Comparison of ENCODE assay signal across 31 cellular contexts in genomic region chr12:115433014-115433634, GRCh38.
DNase-seq lines count a peak whose midpoint lies in the region; ATAC-seq, FAIRE-seq and TF ChIP-seq lines count a peak whose summit lies in the region.
"Had no signal": no experiment of that assay in that cellular context is flagged by ENCODE, and none has a peak within 500 bp of the region (broad histone marks: within the 10 kb centered on the region; RNA-seq: fewer than 3 reads in every experiment).

No MANE protein-coding gene starts in this region.

- no TSS peak for BruUV-seq in HepG2 (replicated peaks; lab: Mats Ljungman, UMichigan)

- H3K27ac ChIP-seq in HepG2 (ENCODE audit: extremely low read length, insufficient read depth, low read length), result peak overlapping the region; percentile 72
- H3K27ac ChIP-seq in right lobe of liver, result no peak overlapping the region
- no peak overlapping the region for H3K27ac ChIP-seq in ovary
- H3K27ac ChIP-seq: esophagus squamous epithelium, GM23248, heart right ventricle, transverse colon, WERI-Rb-1 had no signal

- no peaks in the 10 kb centered on the region for H3K9me3 Mint-ChIP-seq in WTC11
- H3K9me3 Mint-ChIP-seq in activated CD4-positive, alpha-beta T cell treated with anti-CD3 and anti-CD28 coated beads, Interleukin-2, amount 10 ng/mL, durations not matched to agents 24 days and 14 days, result no peaks in the 10 kb centered on the region
- H3K9me3 Mint-ChIP-seq: activated naive CD8-positive, alpha-beta T cell treated with anti-CD3 and anti-CD28 coated beads, Interleukin-2, amount 10 ng/mL, durations not matched to agents 7 days and 5 days; nephron had no signal

- no peak for TF ChIP-seq RAD21 in HepG2 (CRISPR knock-in tag; IDR thresholded peaks at IDR 0.05)

- H3K9me3 ChIP-seq in HepG2 (ENCODE audit: low read length) (no peaks in the 10 kb centered on the region), right lobe of liver (no peaks in the 10 kb centered on the region), ovary (no peaks in the 10 kb centered on the region)
- H3K9me3 ChIP-seq: BE2C, esophagus squamous epithelium, transverse colon had no signal

- CTCF ChIA-PET in HepG2 (lab: Yijun Ruan, JAX; ENCODE audit: low intra/inter-chr PET ratio, low total read pairs), result no interaction called here
- CTCF ChIA-PET in WTC11 (lab: Charles Lee), result interaction anchor here (1.4 kb wide), 1 partner anchor 24 kb away, joined by 6 read pairs; no protein-coding TSS in a partner anchor

- peak overlapping the region; percentile 67 for H3K4me2 ChIP-seq in HepG2 (ENCODE audit: low read depth, low read length)

- WGBS in HepG2 (ENCODE audit: low lambda C conversion rate), result 0% methylated on average over 9 of the region's 9 CpGs
- 55% methylated on average over 8 of the region's 9 CpGs for WGBS in right lobe of liver (ENCODE audit: insufficient coverage, low coverage, low lambda C conversion rate, missing lambda C conversion rate)
- 59 to 70% (median 62%) methylated on average over 9 of the region's 9 CpGs for WGBS in ovary, 3 donors

- H3K27me3 ChIP-seq in HepG2 (ENCODE audit: control insufficient read depth in 1 of 2, insufficient read depth in 2 of 2, low read length in 2 of 2), result no peaks in the 10 kb centered on the region
- no peaks in the 10 kb centered on the region for H3K27me3 ChIP-seq in right lobe of liver
- no peaks in the 10 kb centered on the region for H3K27me3 ChIP-seq in ovary
- H3K27me3 ChIP-seq: BE2C, esophagus squamous epithelium, transverse colon had no signal

- H3K27me3 Mint-ChIP-seq in WTC11 (ENCODE audit: low read depth), result no peaks in the 10 kb centered on the region
- H3K27me3 Mint-ChIP-seq in activated CD4-positive, alpha-beta T cell treated with anti-CD3 and anti-CD28 coated beads, Interleukin-2, amount 10 ng/mL, durations not matched to agents 24 days and 14 days, result no peaks in the 10 kb centered on the region
- H3K27me3 Mint-ChIP-seq: activated CD4-positive, alpha-beta T cell treated with anti-CD3 and anti-CD28 coated beads, Interleukin-2, amount 10 ng/mL, durations not matched to agents 7 days and 5 days; activated naive CD8-positive, alpha-beta T cell treated with anti-CD3 and anti-CD28 coated beads, Interleukin-2, amount 10 ng/mL, durations not matched to agents 7 days and 5 days; central memory CD8-positive, alpha-beta T cell; stimulated activated memory B cell treated with anti-CD40 and anti-IgM and Interleukin-4, amounts not matched to agents 10 μg/mL and 1 μg/mL and 100 μg/mL, for 72 hours had no signal

- no peak overlapping the region for H3K27ac Mint-ChIP-seq in WTC11
- no peak overlapping the region for H3K27ac Mint-ChIP-seq in activated CD4-positive, alpha-beta T cell treated with anti-CD3 and anti-CD28 coated beads, Interleukin-2, amount 10 ng/mL, durations not matched to agents 24 days and 14 days
- H3K27ac Mint-ChIP-seq: activated CD4-positive, alpha-beta T cell treated with anti-CD3 and anti-CD28 coated beads, Interleukin-2, amount 10 ng/mL, durations not matched to agents 7 days and 5 days; activated naive CD8-positive, alpha-beta T cell treated with anti-CD3 and anti-CD28 coated beads, Interleukin-2, amount 10 ng/mL, durations not matched to agents 7 days and 5 days; CD8-positive, alpha-beta T cell; nephron; stimulated activated memory B cell treated with anti-CD40 and anti-IgM and Interleukin-4, amounts not matched to agents 10 μg/mL and 1 μg/mL and 100 μg/mL, for 72 hours had no signal

- POLR2A ChIA-PET in HepG2 (lab: Yijun Ruan, JAX) (interaction anchor here (0.6 to 7.3 kb wide), 12 partner anchors 10 to 807 kb away, joined by 3 to 99 read pairs (median 4); partner anchors contain the start of gene TBX3), WTC11 (lab: Charles Lee) (no interaction called here)

- peak overlapping the region; percentile 48 for H3K9ac ChIP-seq in HepG2 (ENCODE audit: insufficient read depth, low read depth, low read length)
- H3K9ac ChIP-seq: GM23248 had no signal

- peak; percentile 79 for FAIRE-seq in HepG2 (lab: Jason Lieb, UNC)
- FAIRE-seq: frontal cortex, GM12878, GM19239 had no signal

- DNase-seq in HepG2 (ENCODE audit: low spot score) (peak; percentile 88), right lobe of liver (no peak), WTC11 (ENCODE audit: low spot score) (no peak), iPS-NIHi11 (ENCODE audit: low spot score) (peak; percentile 27), ovary (no peak), cerebellar cortex (ENCODE audit: low spot score) (no peak)
- DNase-seq in activated CD4-positive, alpha-beta T cell treated with anti-CD3 and anti-CD28 coated beads, Interleukin-2, amount 10 ng/mL, durations not matched to agents 24 days and 14 days, result no peak
- no peak for DNase-seq in central memory CD4-positive, alpha-beta T cell
- DNase-seq: activated CD4-positive, alpha-beta T cell treated with anti-CD3 and anti-CD28 coated beads, Interleukin-2, amount 10 ng/mL, durations not matched to agents 7 days and 5 days; activated gamma-delta T cell; activated naive CD8-positive, alpha-beta T cell treated with anti-CD3 and anti-CD28 coated beads, Interleukin-2, amount 10 ng/mL, durations not matched to agents 7 days and 5 days; activated T-cell treated with anti-CD3 and anti-CD28 coated beads, Interleukin-2, amount 50 U/mL, for 1 hour; BE2C; CD8-positive, alpha-beta T cell; dermis blood vessel endothelial cell; DMS 273 treated with DMSO at 0.1 percent for 48 hours; esophagus squamous epithelium; GM23248; heart right ventricle; Kasumi-1; NCI-H446 treated with DMSO at 0.1 percent for 48 hours; T-helper 9 cell; transverse colon; WERI-Rb-1 had no signal

- H2AFZ ChIP-seq in HepG2 (ENCODE audit: low read length), result peak overlapping the region; percentile 8
- H2AFZ ChIP-seq: GM23248 had no signal

- peaks cover 22% of the 10 kb centered on the region for H3K4me1 Mint-ChIP-seq in WTC11
- H3K4me1 Mint-ChIP-seq in activated CD4-positive, alpha-beta T cell treated with anti-CD3 and anti-CD28 coated beads, Interleukin-2, amount 10 ng/mL, durations not matched to agents 24 days and 14 days, result no peaks in the 10 kb centered on the region
- H3K4me1 Mint-ChIP-seq: activated CD4-positive, alpha-beta T cell treated with anti-CD3 and anti-CD28 coated beads, Interleukin-2, amount 10 ng/mL, durations not matched to agents 7 days and 5 days; activated naive CD8-positive, alpha-beta T cell treated with anti-CD3 and anti-CD28 coated beads, Interleukin-2, amount 10 ng/mL, durations not matched to agents 7 days and 5 days; central memory CD8-positive, alpha-beta T cell; stimulated activated memory B cell treated with anti-CD40 and anti-IgM and Interleukin-4, amounts not matched to agents 10 μg/mL and 1 μg/mL and 100 μg/mL, for 72 hours had no signal

- intact Hi-C loops in HepG2 (cut with micrococcal nuclease; ENCODE audit: unreplicated experiment) (no loop called here), right lobe of liver (cut with DNase I) (no loop called here), ovary (cut with DNase I) (no loop called here)
- intact Hi-C loops in activated CD4-positive, alpha-beta T cell treated with anti-CD3 and anti-CD28 coated beads, Interleukin-2, amount 10 ng/mL, durations not matched to agents 24 days and 14 days (cut with micrococcal nuclease), result no loop called here

- TF ChIP-seq POLR2A in HepG2 (IDR thresholded peaks at IDR 0.05; ENCODE audit: insufficient read depth in 1 of 2, low read depth in 2 of 2, low read length in 2 of 2), result no peak
- TF ChIP-seq POLR2A in right lobe of liver (IDR thresholded peaks at IDR 0.05), result no peak
- no peak for TF ChIP-seq POLR2A in ovary (IDR thresholded peaks at IDR 0.05)

- no peaks in the 10 kb centered on the region for H3K79me2 ChIP-seq in HepG2 (ENCODE audit: insufficient read depth, low read length)

- ATAC-seq in HepG2 (peak; percentile 80), right lobe of liver (no peak), WTC11 (peak; percentile 86)
- ATAC-seq: CD8-positive, alpha-beta T cell; GM12878; heart right ventricle; Panc1; stimulated activated memory B cell treated with anti-CD40 and anti-IgM and Interleukin-4, amounts not matched to agents 10 μg/mL and 1 μg/mL and 100 μg/mL, for 72 hours had no signal

- TF ChIP-seq EP300 in HepG2 (IDR thresholded peaks at IDR 0.05; ENCODE audit: low read depth in 2 of 2, low read length in 2 of 2) (peak in 1 of 2 experiments; percentile 97; a peak in 2 of 4 replicates), HepG2 (CRISPR knock-in tag; IDR thresholded peaks at IDR 0.05; ENCODE audit: borderline replicate concordance) (peak; percentile 88; the same call in 1 of the 2 replicates), ovary (IDR thresholded peaks at IDR 0.05) (no peak)

- no peak overlapping the region for H3K4me3 Mint-ChIP-seq in WTC11
- H3K4me3 Mint-ChIP-seq in activated CD4-positive, alpha-beta T cell treated with anti-CD3 and anti-CD28 coated beads, Interleukin-2, amount 10 ng/mL, durations not matched to agents 24 days and 14 days, result no peak overlapping the region
- H3K4me3 Mint-ChIP-seq: activated CD4-positive, alpha-beta T cell treated with anti-CD3 and anti-CD28 coated beads, Interleukin-2, amount 10 ng/mL, durations not matched to agents 7 days and 5 days; activated naive CD8-positive, alpha-beta T cell treated with anti-CD3 and anti-CD28 coated beads, Interleukin-2, amount 10 ng/mL, durations not matched to agents 7 days and 5 days; CD8-positive, alpha-beta T cell; central memory CD8-positive, alpha-beta T cell; nephron; stimulated activated memory B cell treated with anti-CD40 and anti-IgM and Interleukin-4, amounts not matched to agents 10 μg/mL and 1 μg/mL and 100 μg/mL, for 72 hours had no signal

- in situ Hi-C loops in HepG2 (cut with HindIII; ENCODE audit: extremely low pct_ligation_motif_present, low pct_unique_long_range_greater_than_20kb), result no loop called here

- H3K36me3 ChIP-seq in HepG2 (replicated peaks in 1 of 2; ENCODE audit: control insufficient read depth in 1 of 2, insufficient read depth in 2 of 2, low read length in 2 of 2) (no peaks in the 10 kb centered on the region), right lobe of liver (no peaks in the 10 kb centered on the region), ovary (no peaks in the 10 kb centered on the region)
- H3K36me3 ChIP-seq: BE2C, esophagus squamous epithelium, heart right ventricle, transverse colon, WERI-Rb-1 had no signal

- H3K4me3 ChIP-seq in HepG2 (replicated peaks in 1 of 3; ENCODE audit: insufficient read depth in 1 of 3, low read depth in 2 of 3, low read length in 3 of 3) (peak overlapping the region in 1 of 3 experiments; percentile 39; a peak in 2 of 6 replicates), right lobe of liver (no peak overlapping the region), ovary (no peak overlapping the region)
- H3K4me3 ChIP-seq: esophagus squamous epithelium, GM12878, GM23248, heart right ventricle, transverse colon had no signal

- no peaks in the 10 kb centered on the region for H4K20me1 ChIP-seq in HepG2 (ENCODE audit: insufficient read depth, low read length)

- TF ChIP-seq CTCF in HepG2 (CRISPR knock-in tag; IDR thresholded peaks at IDR 0.05) (peak; percentile 55), right lobe of liver (IDR thresholded peaks at IDR 0.05) (no peak), WTC11 (IDR thresholded peaks at IDR 0.05) (no peak), ovary (IDR thresholded peaks at IDR 0.05) (no peak)

- H3K4me1 ChIP-seq in HepG2 (ENCODE audit: insufficient read depth, low read length) (peaks cover 77% of the 10 kb centered on the region), right lobe of liver (no peaks in the 10 kb centered on the region), ovary (ENCODE audit: insufficient read depth) (no peaks in the 10 kb centered on the region)
- H3K4me1 ChIP-seq: BE2C, esophagus squamous epithelium, transverse colon had no signal

- no peaks in the 10 kb centered on the region for H3K36me3 Mint-ChIP-seq in WTC11
- no peaks in the 10 kb centered on the region for H3K36me3 Mint-ChIP-seq in activated CD4-positive, alpha-beta T cell treated with anti-CD3 and anti-CD28 coated beads, Interleukin-2, amount 10 ng/mL, durations not matched to agents 24 days and 14 days (ENCODE audit: low read depth)
- H3K36me3 Mint-ChIP-seq: activated naive CD8-positive, alpha-beta T cell treated with anti-CD3 and anti-CD28 coated beads, Interleukin-2, amount 10 ng/mL, durations not matched to agents 7 days and 5 days; CD8-positive, alpha-beta T cell; stimulated activated memory B cell treated with anti-CD40 and anti-IgM and Interleukin-4, amounts not matched to agents 10 μg/mL and 1 μg/mL and 100 μg/mL, for 72 hours had no signal

Comparison
In these comparisons a context has a peak if more than half of its experiments do, and no peak if none do; other contexts are left out.
1. ATAC-seq: peak in HepG2 (single experiment) and WTC11 (single experiment); none in right lobe of liver (0 of 4).
2. DNase-seq: peak in HepG2 (single experiment) and iPS-NIHi11 (single experiment); none in right lobe of liver (0 of 3), WTC11 (single experiment), ovary (0 of 5), activated CD4-positive, alpha-beta T cell treated with anti-CD3 and anti-CD28 coated beads, Interleukin-2, amount 10 ng/mL, durations not matched to agents 24 days and 14 days (single experiment), cerebellar cortex (single experiment) and central memory CD4-positive, alpha-beta T cell (single experiment).
3. Of the 50 proteins assayed by ChIP-seq in both HepG2 and WTC11: peak only in HepG2: AFF4, ATF1, ATF2, ATF3, CTCF, ETV6 and 11 more; only in WTC11: none; in both: GABPB1; in neither: 28; mixed calls (peak in some experiments, not most) for 4.